ENCODE assay signal across 22 cellular contexts in genomic region chr13:114022309-114022669, GRCh38. TPM values are rescaled to one million over a fixed set of nuclear protein-coding genes. Genes with fewer than 3 reads are reported as not detected.
A peak's percentile ranks its signal among the peaks of the same experiment; 100 is the strongest.
DNase-seq lines count a peak whose midpoint lies in the region; ATAC-seq and TF ChIP-seq lines count a peak whose summit lies in the region.
"Had no signal": no experiment of that assay in that cellular context is flagged by ENCODE, and none has a peak within 500 bp of the region (broad histone marks: within the 10 kb centered on the region; RNA-seq: fewer than 3 reads in every experiment).

No MANE protein-coding gene starts in this region.

- no peak overlapping the region for H2BK12ac ChIP-seq in mesenchymal stem cell (ENCODE audit: low read length in 2 of 2)

- POLR2A ChIA-PET in RWPE1 (lab: Yijun Ruan, JAX; ENCODE audit: low non-redundant PET), result no interaction called here

- H3K79me1 ChIP-seq in mesenchymal stem cell (replicated peaks; ENCODE audit: low read length, poor library complexity, severe bottlenecking), result peaks cover 29% of the 10 kb centered on the region

- H2BK5ac ChIP-seq in mesenchymal stem cell (ENCODE audit: low read depth, low read length, poor library complexity, severe bottlenecking), result no peak overlapping the region

- intact Hi-C loops in left ventricle myocardium superior (cut with micrococcal nuclease), result no loop called here

- no peak overlapping the region for H2BK15ac ChIP-seq in mesenchymal stem cell (ENCODE audit: low read depth, poor library complexity, severe bottlenecking)

- DNase-seq in left ventricle myocardium superior (peak; percentile 11), right atrium auricular region (ENCODE audit: low spot score) (no peak), RWPE1 (ENCODE audit: low spot score) (no peak), mesenchymal stem cell (no peak), omental fat pad (ENCODE audit: low spot score) (no peak)
- no peak for DNase-seq in stimulated activated CD4-positive, alpha-beta T cell treated with anti-CD3 and anti-CD28 coated beads, Interleukin-1b, Interleukin-23, amount 100 ng/mL, for 48 hours
- DNase-seq: Caco-2, GOT3, HFFc6, IMR-90, KG1, MM.1S, NCI-H2029, NCI-H2227 treated with DMSO at 0.1 percent for 48 hours, NCI-H526 treated with DMSO at 0.1 percent for 48 hours, Peyer's patch had no signal

- H4K8ac ChIP-seq in mesenchymal stem cell (ENCODE audit: low read length), result no peak overlapping the region

- CTCF ChIA-PET in RWPE1 (lab: Yijun Ruan, JAX), result no interaction called here

- no peaks in the 10 kb centered on the region for H3K27me3 ChIP-seq in right atrium auricular region
- no peaks in the 10 kb centered on the region for H3K27me3 ChIP-seq in mesenchymal stem cell (ENCODE audit: control insufficient read depth in 1 of 2, insufficient read depth in 1 of 2, low read length in 2 of 2)
- H3K27me3 ChIP-seq: Peyer's patch, SJSA1 had no signal

- H3K4ac ChIP-seq in mesenchymal stem cell (ENCODE audit: low read depth in 1 of 2, low read length in 2 of 2), result no peak overlapping the region

- no peak overlapping the region for H3K18ac ChIP-seq in mesenchymal stem cell (ENCODE audit: low read depth in 1 of 2, low read length in 2 of 2)

- ATAC-seq in left ventricle myocardium superior (no peak), omental fat pad (ENCODE audit: low FRiP score) (no peak), HG02571 (IDR thresholded peaks at IDR 0.05; ENCODE audit: unreplicated experiment) (no peak)
- ATAC-seq: CD8-positive, alpha-beta T cell had no signal

- H3K14ac ChIP-seq in mesenchymal stem cell (ENCODE audit: low read length in 2 of 2), result no peak overlapping the region

- H2BK120ac ChIP-seq in mesenchymal stem cell (ENCODE audit: low read depth, low read length), result no peak overlapping the region

- no peak overlapping the region for H3K9ac ChIP-seq in mesenchymal stem cell (ENCODE audit: low read length)

- no peak overlapping the region for H3K23ac ChIP-seq in mesenchymal stem cell (ENCODE audit: low read length in 2 of 2)

- H2AFZ ChIP-seq in mesenchymal stem cell (ENCODE audit: low read depth, low read length), result no peak overlapping the region

- H3K9me3 ChIP-seq in right atrium auricular region (no peaks in the 10 kb centered on the region), mesenchymal stem cell (ENCODE audit: control insufficient read depth, low read length) (no peaks in the 10 kb centered on the region)
- H3K9me3 ChIP-seq: Caco-2, HAP-1, Peyer's patch, SJSA1 had no signal

- whole genome bisulfite sequencing in mesenchymal stem cell, result 95% methylated on average over 9 of the region's 9 CpGs

- no peak for TF ChIP-seq CTCF in right atrium auricular region (IDR thresholded peaks at IDR 0.05)
- TF ChIP-seq CTCF in RWPE1 (conservative IDR thresholded peaks at IDR 0.05; ENCODE audit: low read depth), result no peak
- no peak for TF ChIP-seq CTCF in omental fat pad (IDR thresholded peaks at IDR 0.05)

- H3K36me3 ChIP-seq in right atrium auricular region (peaks cover 30% of the 10 kb centered on the region), mesenchymal stem cell (ENCODE audit: control insufficient read depth in 1 of 2, insufficient read depth in 2 of 2, low read depth in 1 of 2, low read length in 2 of 2) (peaks cover 85 to 89% of the 10 kb centered on the region in 2 experiments)
- H3K36me3 ChIP-seq: HAP-1 had no signal

- H3K27ac ChIP-seq in right atrium auricular region (no peak overlapping the region), RWPE1 (peak overlapping the region; percentile 29), mesenchymal stem cell (ENCODE audit: low read length, poor library complexity, severe bottlenecking) (no peak overlapping the region)
- H3K27ac ChIP-seq: C4-2B, Peyer's patch, SJSA1 had no signal

- H3K4me1 ChIP-seq in right atrium auricular region (peaks cover 0 to 15% of the 10 kb centered on the region in 2 donors), mesenchymal stem cell (ENCODE audit: control insufficient read depth, insufficient read depth, low read depth, low read length) (peaks cover 42% of the 10 kb centered on the region)
- H3K4me1 ChIP-seq: Caco-2, HAP-1 had no signal

- H2AK5ac ChIP-seq in mesenchymal stem cell (ENCODE audit: low read length, severe bottlenecking), result peak overlapping the region; percentile 17

- H3K4me3 ChIP-seq in right atrium auricular region (no peak overlapping the region), mesenchymal stem cell (ENCODE audit: insufficient read depth in 1 of 2, low read depth in 1 of 2, low read length in 2 of 2) (no peak overlapping the region)
- H3K4me3 ChIP-seq: HAP-1, Peyer's patch, SJSA1 had no signal

- H3K4me2 ChIP-seq in mesenchymal stem cell (ENCODE audit: low read length, poor library complexity, severe bottlenecking), result no peak overlapping the region

- H4K91ac ChIP-seq in mesenchymal stem cell (ENCODE audit: low read length), result peak overlapping the region; percentile 72

RNA-seq across cellular contexts. Expression of gene C13orf46, which starts 48.4 kb away (rescaled TPM):
- 0.37 TPM for total RNA-seq in left ventricle myocardium superior
- total RNA-seq in right atrium auricular region, result 1 to 10 TPM in 1 of 2 donors, under 1 TPM in 1; 0.59 to 2.7 TPM
- 0.43 TPM for polyA plus RNA-seq in mesenchymal stem cell (2013, experiment 1 of 2)
- 0.45 TPM for polyA plus RNA-seq in mesenchymal stem cell (2013, experiment 2 of 2)
- total RNA-seq in omental fat pad, result 1 to 10 TPM in 2 of 4 donors, under 1 TPM in 2; 0.13 to 6.9 (median 1.6) TPM
- total RNA-seq: Caco-2, NCI-H460, SJSA1 had no signal
